ENCODE assay signal across 17 cellular contexts in the genomic region with DNA sequence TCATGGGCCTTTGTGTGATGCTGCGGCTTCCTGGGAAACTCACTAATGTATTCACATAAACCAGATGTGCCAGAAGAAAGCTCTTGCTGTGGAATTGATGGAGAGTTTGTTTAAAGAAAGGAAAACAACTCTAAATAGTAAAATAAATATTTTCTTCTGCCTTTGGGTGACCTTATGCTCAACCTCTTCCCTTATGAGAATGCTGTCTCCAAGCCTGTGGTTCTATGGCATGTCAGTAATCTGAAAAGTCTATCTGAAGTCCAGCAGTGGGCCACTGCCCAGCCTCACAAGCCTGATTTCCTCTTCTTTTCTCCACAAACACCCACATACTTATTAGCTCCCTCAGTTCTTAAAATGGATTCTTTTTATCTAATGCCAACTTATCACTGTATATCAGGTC. TPM values are rescaled to one million over a fixed set of nuclear protein-coding genes. Genes with fewer than 3 reads are reported as not detected.
DNase-seq lines count a peak whose midpoint lies in the region; ATAC-seq and TF ChIP-seq lines count a peak whose summit lies in the region.
"Had no signal": no experiment of that assay in that cellular context is flagged by ENCODE, and none has a peak within 500 bp of the region (broad histone marks: within the 10 kb centered on the region; RNA-seq: fewer than 3 reads in every experiment).

No MANE protein-coding gene starts in this region.

- H2BK12ac ChIP-seq in trophoblast cell (ENCODE audit: low read length) = no peak overlapping the region

- ATAC-seq in HG03025 (IDR thresholded peaks at IDR 0.05; ENCODE audit: low FRiP score, unreplicated experiment) = no peak

- no peak overlapping the region for H3K27ac ChIP-seq in PC-9
- H3K27ac ChIP-seq in trophoblast cell (ENCODE audit: low read depth, low read length) = peak overlapping the region; percentile 11

- H3K27me3 ChIP-seq in PC-9 (ENCODE audit: insufficient read depth, low read depth) (no peaks in the 10 kb centered on the region), trophoblast cell (ENCODE audit: insufficient read depth, low read length) (no peaks in the 10 kb centered on the region)

- no peak overlapping the region for H2AK5ac ChIP-seq in trophoblast cell (ENCODE audit: low read length)

- no peak overlapping the region for H4K91ac ChIP-seq in trophoblast cell (ENCODE audit: low read depth, low read length)

- no peak for TF ChIP-seq CTCF in PC-9 (conservative IDR thresholded peaks at IDR 0.05)

- H3K4me2 ChIP-seq in PC-9 (peak overlapping the region; percentile 26; the same call in 1 of the 2 replicates), trophoblast cell (ENCODE audit: low read length) (no peak overlapping the region)

- CTCF ChIA-PET in PC-9 (lab: Charles Lee) = interaction anchor here (0.6 kb wide), 1 partner anchor 167 kb away, joined by 4 read pairs; no protein-coding TSS in a partner anchor

- H4K20me1 ChIP-seq in PC-9 (ENCODE audit: insufficient read depth) = no peaks in the 10 kb centered on the region

- intact Hi-C loops in PC-9 (cut with micrococcal nuclease; ENCODE audit: unreplicated experiment) = no loop called here

- H3K18ac ChIP-seq in trophoblast cell (ENCODE audit: low read length) = no peak overlapping the region

- no peak overlapping the region for H2BK120ac ChIP-seq in trophoblast cell (ENCODE audit: insufficient read depth, low read length, poor library complexity)

- no peak overlapping the region for H3K4ac ChIP-seq in trophoblast cell (ENCODE audit: low read depth, low read length)

- H4K8ac ChIP-seq in trophoblast cell (ENCODE audit: low read depth, low read length) = no peak overlapping the region

- no peak overlapping the region for H3K9ac ChIP-seq in trophoblast cell (ENCODE audit: low read length)

- no CpG with 5 or more reads among the region's 1 CpG for WGBS in trophoblast cell (ENCODE audit: extremely low coverage, insufficient coverage, insufficient read length)

- H3K36me3 ChIP-seq in PC-9 (ENCODE audit: low read depth) (no peaks in the 10 kb centered on the region), trophoblast cell (ENCODE audit: control insufficient read depth in 1 of 2, insufficient read depth in 2 of 2, low read length in 2 of 2) (no peaks in the 10 kb centered on the region)

- no peak overlapping the region for H3K14ac ChIP-seq in trophoblast cell (ENCODE audit: low read length)

- H3K79me2 ChIP-seq in PC-9 (ENCODE audit: low read depth) = no peaks in the 10 kb centered on the region
- no peaks in the 10 kb centered on the region for H3K79me2 ChIP-seq in trophoblast cell (ENCODE audit: control insufficient read depth, insufficient read depth, low read length, poor library complexity)

- peak; percentile 33 for DNase-seq in AG08396 (ENCODE audit: low spot score)
- peak in 1 of 2 experiments; percentile 26 for DNase-seq in PC-9
- peak; percentile 76 for DNase-seq in fibroblast of peridontal ligament (ENCODE audit: extremely low read depth)
- peak in 1 of 2 donors; percentile 27 for DNase-seq in trophoblast cell
- DNase-seq in NCI-H128 (lab: John Stamatoyannopoulos, UW; ENCODE audit: unreplicated experiment) = no peak
- no peak for DNase-seq in stimulated activated CD8-positive, alpha-beta memory T cell treated with anti-CD3 and anti-CD28 coated beads, Interleukin-4, amount 100 ng/mL, for 48 hours
- no peak for DNase-seq in putamen (ENCODE audit: low spot score)
- DNase-seq: activated B cell treated with CpG ODN at 0.5 μM for 24 hours; activated naive CD8-positive, alpha-beta T cell treated with anti-CD3 and anti-CD28 coated beads, Interleukin-2, amount 10 ng/mL, durations not matched to agents 7 days and 5 days; AML-193; DMS153; effector CD4-positive, alpha-beta T cell; KBM-7; NCI-H1930; nephron progenitor cell had no signal

- H4K12ac ChIP-seq in trophoblast cell (ENCODE audit: low read depth, low read length) = no peak overlapping the region

- peaks cover 4% of the 10 kb centered on the region for H3F3A ChIP-seq in PC-9 (ENCODE audit: insufficient read depth, low read depth)

- H3K23ac ChIP-seq in trophoblast cell (ENCODE audit: low read length) = no peak overlapping the region

- H3K79me1 ChIP-seq in trophoblast cell (ENCODE audit: low read length) = peaks cover 12% of the 10 kb centered on the region

- no peaks in the 10 kb centered on the region for H3K9me2 ChIP-seq in PC-9 (ENCODE audit: insufficient read depth)

- H3K4me1 ChIP-seq in PC-9 (replicated peaks; ENCODE audit: insufficient read depth) = peaks cover 44% of the 10 kb centered on the region
- H3K4me1 ChIP-seq in trophoblast cell (ENCODE audit: control insufficient read depth in 1 of 2, insufficient read depth in 2 of 2, low read length in 2 of 2) = peaks cover 10% of the 10 kb centered on the region in 2 experiments

- H2AFZ ChIP-seq in PC-9 = no peak overlapping the region
- H2AFZ ChIP-seq in trophoblast cell (ENCODE audit: insufficient read depth, low read length, poor library complexity) = no peak overlapping the region

- POLR2A ChIA-PET in PC-9 (lab: Charles Lee; ENCODE audit: unreplicated experiment) = interaction anchor here (0.5 to 0.6 kb wide), 3 partner anchors 27 to 51 kb away, joined by 3 to 4 read pairs (median 3); partner anchors contain the start of gene PHLDB2

- H3K9me3 ChIP-seq in PC-9 (ENCODE audit: insufficient read depth, low read depth) (peaks cover 4% of the 10 kb centered on the region; the same call in 1 of the 2 replicates), trophoblast cell (ENCODE audit: insufficient read depth, low read depth, low read length) (no peaks in the 10 kb centered on the region)

- no TSS peak for BruUV-seq in PC-9 (replicated peaks; lab: Mats Ljungman, UMichigan)

- H2BK5ac ChIP-seq in trophoblast cell (ENCODE audit: low read depth, low read length, poor library complexity) = peak overlapping the region; percentile 40

- H3K4me3 ChIP-seq in PC-9 (no peak overlapping the region), trophoblast cell (ENCODE audit: low read depth, low read length) (no peak overlapping the region)
- H3K4me3 ChIP-seq: skin epidermis had no signal

RNA-seq across cellular contexts. Expression of gene PHLDB2, which starts 49.9 kb away (rescaled TPM):
- 42.7 and 55.0 TPM in 2 replicates for total RNA-seq in PC-9 (2021)
- 23.8 and 24.1 TPM in 2 replicates for polyA plus RNA-seq in trophoblast cell (2013)

Comparison
In these comparisons a context has a peak if more than half of its experiments do, and no peak if none do; other contexts are left out.
1. DNase-seq: peak in AG08396 (single experiment) and fibroblast of peridontal ligament (single experiment); none in NCI-H128 (single experiment), stimulated activated CD8-positive, alpha-beta memory T cell treated with anti-CD3 and anti-CD28 coated beads, Interleukin-4, amount 100 ng/mL, for 48 hours (single experiment) and putamen (single experiment).